ENCODE assay signal across 20 cellular contexts in the genomic region with DNA sequence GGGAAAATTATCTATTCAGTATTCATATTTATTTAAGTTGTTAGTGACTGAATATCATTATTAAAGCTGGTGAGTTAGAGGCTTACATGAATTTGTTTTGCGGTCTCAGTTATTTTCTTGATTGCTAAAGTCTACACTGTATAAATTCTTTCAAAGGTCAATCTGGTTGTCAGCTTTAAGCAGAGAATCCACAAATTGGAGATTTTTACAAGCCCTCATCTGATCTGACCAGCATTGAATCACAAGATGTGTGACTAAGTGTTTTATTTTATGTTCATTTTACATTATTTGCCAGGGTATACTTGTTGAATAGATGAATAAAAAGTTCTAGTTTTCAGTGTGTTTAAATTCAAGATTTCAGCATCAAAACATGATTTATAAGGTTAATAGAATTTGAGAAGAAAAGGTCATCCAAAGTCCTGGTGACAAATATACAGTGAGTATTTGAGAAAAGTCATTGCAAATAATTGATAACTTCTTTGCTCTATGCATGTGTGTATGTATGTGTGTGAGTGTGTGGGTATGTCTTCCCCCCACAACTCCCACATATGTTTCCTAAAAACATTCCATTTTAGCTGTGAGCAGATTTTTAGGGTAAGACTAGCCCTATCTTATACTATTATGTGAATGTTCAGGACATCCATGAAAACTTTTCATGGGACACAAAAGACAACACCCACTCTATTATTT. TPM values are rescaled to one million over a fixed set of nuclear protein-coding genes. Genes with fewer than 3 reads are reported as not detected.
DNase-seq lines count a peak whose midpoint lies in the region; ATAC-seq, FAIRE-seq and TF ChIP-seq lines count a peak whose summit lies in the region.
"Had no signal": no experiment of that assay in that cellular context is flagged by ENCODE, and none has a peak within 500 bp of the region (broad histone marks: within the 10 kb centered on the region; RNA-seq: fewer than 3 reads in every experiment).

No MANE protein-coding gene starts in this region.

- POLR2A ChIA-PET in SK-N-SH (lab: Yijun Ruan, JAX) = no interaction called here

- H3K27ac ChIP-seq in SK-N-SH (ENCODE audit: low read depth in 2 of 2, low read length in 1 of 2) (peak overlapping the region in 1 of 2 experiments; percentile 67; a peak in 2 of 4 replicates), astrocyte (ENCODE audit: low read depth, low read length) (peak overlapping the region; percentile 7), foreskin keratinocyte (peak overlapping the region; percentile 96), transverse colon (peak overlapping the region in 3 of 4 donors; percentile 2 to 30 (median 26))
- H3K27ac ChIP-seq: left lung, prostate gland, upper lobe of left lung had no signal

- in situ Hi-C loops in transverse colon (cut with MboI; ENCODE audit: low pct_ligation_motif_present in 1 of 4, low pct_unique_long_range_greater_than_20kb in 1 of 4, low sequenced_read_pairs in 3 of 4) = loop anchor here in 2 of 4 donors (10.0 to 25.0 kb wide), 2 partner anchors 205 to 822 kb away; no protein-coding TSS in a partner anchor

- H3K9ac ChIP-seq in SK-N-SH (peak overlapping the region; percentile 9; the same call in 1 of the 2 replicates), astrocyte (ENCODE audit: low read length) (peak overlapping the region; percentile 0)

- intact Hi-C loops in transverse colon (cut with DNase I; ENCODE audit: low total_unique reads) = loop anchor here (10.0 kb wide), 1 partner anchor 125 kb away; no protein-coding TSS in a partner anchor

- WGBS in SK-N-SH (ENCODE audit: low lambda C conversion rate) = 76% methylated on average over 1 of the region's 1 CpG
- WGBS in transverse colon (ENCODE audit: low coverage in 1 of 2), 2 donors = 71 to 73% methylated on average over 1 of the region's 1 CpG

- H4K20me1 ChIP-seq in SK-N-SH (ENCODE audit: insufficient read depth) (no peaks in the 10 kb centered on the region), astrocyte (ENCODE audit: insufficient read depth, low read length) (no peaks in the 10 kb centered on the region)

- H3K4me1 ChIP-seq in SK-N-SH (ENCODE audit: control insufficient read depth in 1 of 2, insufficient read depth in 2 of 2, low read depth in 1 of 2, low read length in 1 of 2) (peaks cover 3 to 31% of the 10 kb centered on the region in 2 experiments; a peak in 2 of 4 replicates), astrocyte (ENCODE audit: insufficient read depth, low read length) (peaks cover 23% of the 10 kb centered on the region), foreskin keratinocyte (peaks cover 51% of the 10 kb centered on the region), transverse colon (peaks cover 0 to 10% (median 0%) of the 10 kb centered on the region in 4 donors)
- H3K4me1 ChIP-seq: prostate gland had no signal

- H3F3A ChIP-seq in SK-N-SH (replicated peaks; ENCODE audit: insufficient read depth) = peaks cover 41% of the 10 kb centered on the region

- H3K79me2 ChIP-seq in SK-N-SH (ENCODE audit: insufficient read depth) (peaks cover 57% of the 10 kb centered on the region), astrocyte (ENCODE audit: insufficient read depth, low read length) (peaks cover 86% of the 10 kb centered on the region)

- H2AFZ ChIP-seq in SK-N-SH (ENCODE audit: low read depth) = peak overlapping the region; percentile 32; the same call in 1 of the 2 replicates
- H2AFZ ChIP-seq in astrocyte (ENCODE audit: low read depth, low read length) = no peak overlapping the region

- H3K27me3 ChIP-seq in SK-N-SH (ENCODE audit: insufficient read depth) (no peaks in the 10 kb centered on the region), astrocyte (ENCODE audit: insufficient read depth, low read length) (no peaks in the 10 kb centered on the region), foreskin keratinocyte (no peaks in the 10 kb centered on the region), transverse colon (no peaks in the 10 kb centered on the region)
- H3K27me3 ChIP-seq: left lung, upper lobe of left lung had no signal

- TF ChIP-seq EP300 in SK-N-SH (IDR thresholded peaks at IDR 0.05; ENCODE audit: borderline replicate concordance in 1 of 2, low read depth in 1 of 2, low read length in 1 of 2) (0 out of 4 replicates have a peak, but pooled peaks of 1 of the 2 experiments have one; percentile 14), transverse colon (IDR thresholded peaks at IDR 0.05; ENCODE audit: low read depth) (no peak)

- peak; percentile 52 for FAIRE-seq in astrocyte (lab: Jason Lieb, UNC)

- H3K36me3 Mint-ChIP-seq in astrocyte (ENCODE audit: low read depth, unreplicated experiment) = no peaks in the 10 kb centered on the region
- H3K36me3 Mint-ChIP-seq: CD8-positive, alpha-beta T cell; stimulated activated naive B cell treated with anti-CD40 and anti-IgM and Interleukin-4, amounts not matched to agents 10 μg/mL and 1 μg/mL and 100 μg/mL, for 72 hours had no signal

- no peak overlapping the region for H3K4me3 ChIP-seq in SK-N-SH (ENCODE audit: low read depth in 2 of 2, low read length in 1 of 2)
- no peak overlapping the region for H3K4me3 ChIP-seq in astrocyte (ENCODE audit: insufficient read depth, low read depth, low read length)
- H3K4me3 ChIP-seq in transverse colon = peak overlapping the region in 1 of 4 donors; percentile 4
- H3K4me3 ChIP-seq: left lung, prostate gland, upper lobe of left lung had no signal

- H3K27me3 Mint-ChIP-seq in astrocyte (ENCODE audit: low read depth, unreplicated experiment) = no peaks in the 10 kb centered on the region

- TF ChIP-seq CTCF in SK-N-SH (IDR thresholded peaks at IDR 0.05) (no peak), astrocyte (IDR thresholded peaks at IDR 0.05; ENCODE audit: insufficient read depth, low read depth, low read length) (no peak), foreskin keratinocyte (conservative IDR thresholded peaks at IDR 0.05) (no peak), transverse colon (IDR thresholded peaks at IDR 0.05) (no peak)

- H3K4me2 ChIP-seq in SK-N-SH (peak overlapping the region; percentile 35), astrocyte (ENCODE audit: low read length) (peak overlapping the region; percentile 32)

- H3K9me2 ChIP-seq in SK-N-SH = no peaks in the 10 kb centered on the region

- DNase-seq in SK-N-SH (no peak), astrocyte (ENCODE audit: low read depth) (peak; percentile 46), foreskin keratinocyte (no peak), transverse colon (no peak), putamen (ENCODE audit: low spot score) (no peak), NCI-H526 (lab: John Stamatoyannopoulos, UW) (no peak), GF-D8 (lab: John Stamatoyannopoulos, UW) (no peak)
- DNase-seq: activated CD4-positive, CD25-positive, alpha-beta regulatory T cell treated with anti-CD3 and anti-CD28 coated beads, Interleukin-2, amount 50 U/mL, for 72 hours; activated effector memory CD4-positive, alpha-beta T cell treated with Interleukin-2 at 50 U/mL for 16 hours; aorta; CD8-positive, alpha-beta T cell; left lung; NCI-H1694; NCI-H446; stimulated activated CD4-positive, alpha-beta T cell treated with anti-CD3 and anti-CD28 coated beads, Interleukin-12 subunit alpha, Interleukin-12 subunit beta, amount 100 ng/mL, for 4 hours; stimulated activated naive B cell treated with anti-CD40 and anti-IgM and Interleukin-4, amounts not matched to agents 10 μg/mL and 1 μg/mL and 100 μg/mL, for 72 hours; upper lobe of left lung had no signal

- H3K4me3 Mint-ChIP-seq in astrocyte (ENCODE audit: unreplicated experiment) = no peak overlapping the region
- H3K4me3 Mint-ChIP-seq: CD8-positive, alpha-beta T cell; dendritic cell treated with granulocyte-macrophage colony-stimulating factor and Interleukin-4, amounts not matched to agents 40 ng/mL and 50 ng/mL, for 4 days; stimulated activated naive B cell treated with anti-CD40 and anti-IgM and Interleukin-4, amounts not matched to agents 10 μg/mL and 1 μg/mL and 100 μg/mL, for 72 hours had no signal

- no peaks in the 10 kb centered on the region for H3K36me3 ChIP-seq in SK-N-SH (replicated peaks in 1 of 2; ENCODE audit: control insufficient read depth in 1 of 2, insufficient read depth in 2 of 2, low read length in 1 of 2)
- H3K36me3 ChIP-seq in astrocyte (ENCODE audit: insufficient read depth, low read length) = no peaks in the 10 kb centered on the region
- no peaks in the 10 kb centered on the region for H3K36me3 ChIP-seq in transverse colon
- H3K36me3 ChIP-seq: left lung, prostate gland, upper lobe of left lung had no signal

- H3K27ac Mint-ChIP-seq in astrocyte (ENCODE audit: unreplicated experiment) = no peak overlapping the region
- H3K27ac Mint-ChIP-seq: CD8-positive, alpha-beta T cell; dendritic cell treated with granulocyte-macrophage colony-stimulating factor and Interleukin-4, amounts not matched to agents 40 ng/mL and 50 ng/mL, for 4 days; stimulated activated naive B cell treated with anti-CD40 and anti-IgM and Interleukin-4, amounts not matched to agents 10 μg/mL and 1 μg/mL and 100 μg/mL, for 72 hours had no signal

- H3K9me3 Mint-ChIP-seq in astrocyte (ENCODE audit: unreplicated experiment) = no peaks in the 10 kb centered on the region
- H3K9me3 Mint-ChIP-seq: CD8-positive, alpha-beta T cell; dendritic cell treated with granulocyte-macrophage colony-stimulating factor and Interleukin-4, amounts not matched to agents 40 ng/mL and 50 ng/mL, for 4 days; stimulated activated naive B cell treated with anti-CD40 and anti-IgM and Interleukin-4, amounts not matched to agents 10 μg/mL and 1 μg/mL and 100 μg/mL, for 72 hours had no signal

- CTCF ChIA-PET in SK-N-SH (lab: Yijun Ruan, JAX) = interaction anchor here (2.0 to 3.6 kb wide), 2 partner anchors 213 to 253 kb away, joined by 9 to 14 read pairs; no protein-coding TSS in a partner anchor

- no peaks in the 10 kb centered on the region for H3K9me3 ChIP-seq in SK-N-SH
- no peaks in the 10 kb centered on the region for H3K9me3 ChIP-seq in astrocyte (ENCODE audit: insufficient read depth, low read depth, low read length)
- H3K9me3 ChIP-seq in transverse colon = no peaks in the 10 kb centered on the region
- H3K9me3 ChIP-seq: left lung, prostate gland, upper lobe of left lung had no signal

- TF ChIP-seq RAD21 in SK-N-SH (IDR thresholded peaks at IDR 0.05; ENCODE audit: low read length) = no peak

- no peak for ATAC-seq in SK-N-SH treated with all-trans-retinoic acid at 6 μM for 48 hours
- ATAC-seq in foreskin keratinocyte = no peak
- ATAC-seq: CD8-positive, alpha-beta T cell; left lung; stimulated activated naive B cell treated with anti-CD40 and anti-IgM and Interleukin-4, amounts not matched to agents 10 μg/mL and 1 μg/mL and 100 μg/mL, for 72 hours had no signal

- no peak for TF ChIP-seq POLR2A in transverse colon (IDR thresholded peaks at IDR 0.05)

- peaks cover 30% of the 10 kb centered on the region for H3K4me1 Mint-ChIP-seq in astrocyte (ENCODE audit: low read depth, unreplicated experiment)

TF ChIP-seq in SK-N-SH treated with all-trans-retinoic acid at 6 μM for 48 hours, 23 proteins besides CTCF, POLR2A, EP300 and RAD21 (continues in another document):
- TF ChIP-seq CSDC2 (CRISPR knock-in tag; IDR thresholded peaks at IDR 0.05) = no peak
- TF ChIP-seq ZC3H10 (CRISPR knock-in tag; IDR thresholded peaks at IDR 0.05) = no peak
- TF ChIP-seq ZNF8 (CRISPR knock-in tag; IDR thresholded peaks at IDR 0.05) = no peak

RNA-seq across cellular contexts. Expression of gene SEMA3A, which starts 4.4 kb away (rescaled TPM):
- polyA plus RNA-seq in SK-N-SH (2012; rRNA removed) (15.9 and 16.5 TPM in 2 replicates), foreskin keratinocyte (0.66 and 1.0 TPM in 2 replicates)
- 19.7 and 22.3 TPM in 2 replicates for polyA plus RNA-seq in SK-N-SH (2012; cell fraction: cytosol; rRNA removed)
- 9.0 and 20.4 TPM in 2 replicates for polyA plus RNA-seq in SK-N-SH (2012; cell fraction: nucleus; rRNA removed)
- total RNA-seq in astrocyte (22.0 and 31.3 TPM in 2 replicates), foreskin keratinocyte (3.2 and 4.6 TPM in 2 replicates), transverse colon (1 to 10 TPM in 3 of 4 donors, under 1 TPM in 1; 1.00 to 8.3 (median 4.7) TPM)
